ENCODE assay signal across 17 cellular contexts in genomic region chr9:105216440-105217178, GRCh38. TPM values are rescaled to one million over a fixed set of nuclear protein-coding genes. Genes with fewer than 3 reads are reported as not detected.
DNase-seq lines count a peak whose midpoint lies in the region; TF ChIP-seq lines count a peak whose summit lies in the region.
"Had no signal": no experiment of that assay in that cellular context is flagged by ENCODE, and none has a peak within 500 bp of the region (broad histone marks: within the 10 kb centered on the region; RNA-seq: fewer than 3 reads in every experiment).

No MANE protein-coding gene starts in this region.

- H3K36me3 Mint-ChIP-seq in HFFc6 (ENCODE audit: low read depth) = no peaks in the 10 kb centered on the region
- H3K36me3 Mint-ChIP-seq: memory B cell; stimulated activated effector memory CD8-positive, alpha-beta T cell treated with anti-CD3 and anti-CD28 coated beads, Interleukin-12 subunit alpha, Interleukin-12 subunit beta, amount 100 ng/mL, for 72 hours had no signal

- no peaks in the 10 kb centered on the region for H3K9me3 Mint-ChIP-seq in HFFc6
- H3K9me3 Mint-ChIP-seq: endodermal cell; memory B cell; stimulated activated effector memory CD8-positive, alpha-beta T cell treated with anti-CD3 and anti-CD28 coated beads, Interleukin-12 subunit alpha, Interleukin-12 subunit beta, amount 100 ng/mL, for 72 hours had no signal

- DNase-seq in AG10803 (ENCODE audit: low read depth) (peak; percentile 36), NCI-H1105 (lab: John Stamatoyannopoulos, UW) (peak; percentile 20), mucosa of gallbladder (ENCODE audit: low spot score) (peak; percentile 79), SIG-M5 (lab: John Stamatoyannopoulos, UW) (no peak), HFFc6 (no peak), NCI-H1048 (lab: John Stamatoyannopoulos, UW) (no peak)
- DNase-seq in stimulated activated CD8-positive, alpha-beta memory T cell treated with anti-CD3 and anti-CD28 coated beads, Interleukin-4, amount 100 ng/mL, for 48 hours = no peak
- DNase-seq: activated CD8-positive, alpha-beta memory T cell treated with anti-CD3 and anti-CD28 coated beads, Interleukin-2, amount 50 U/mL, for 48 hours; endodermal cell; H7; NCI-H1417; stimulated activated CD4-positive, alpha-beta T cell treated with anti-CD3 and anti-CD28 coated beads, Interleukin-1b, Interleukin-23, amount 100 ng/mL, for 48 hours had no signal

- peaks cover 16% of the 10 kb centered on the region; the same call in 1 of the 2 replicates for H3K4me1 Mint-ChIP-seq in HFFc6 (ENCODE audit: low read depth)
- H3K4me1 Mint-ChIP-seq: memory B cell; stimulated activated effector memory CD8-positive, alpha-beta T cell treated with anti-CD3 and anti-CD28 coated beads, Interleukin-12 subunit alpha, Interleukin-12 subunit beta, amount 100 ng/mL, for 72 hours had no signal

- H3K4me3 Mint-ChIP-seq in HFFc6 = no peak overlapping the region
- H3K4me3 Mint-ChIP-seq: endodermal cell; memory B cell; stimulated activated effector memory CD8-positive, alpha-beta T cell treated with anti-CD3 and anti-CD28 coated beads, Interleukin-12 subunit alpha, Interleukin-12 subunit beta, amount 100 ng/mL, for 72 hours had no signal

- no peak overlapping the region for H3K4me3 ChIP-seq in AG10803 (ENCODE audit: low read length)
- H3K4me3 ChIP-seq: SK-N-MC had no signal

- peak overlapping the region; percentile 61 for H3K27ac ChIP-seq in cingulate gyrus (ENCODE audit: low read depth, low read length)
- H3K27ac ChIP-seq: SK-N-MC, VCaP had no signal

- H3K27ac Mint-ChIP-seq in HFFc6 = no peak overlapping the region
- H3K27ac Mint-ChIP-seq: endodermal cell; memory B cell; stimulated activated effector memory CD8-positive, alpha-beta T cell treated with anti-CD3 and anti-CD28 coated beads, Interleukin-12 subunit alpha, Interleukin-12 subunit beta, amount 100 ng/mL, for 72 hours had no signal

- no peaks in the 10 kb centered on the region; the same call in 1 of the 2 replicates for H3K27me3 Mint-ChIP-seq in HFFc6 (ENCODE audit: insufficient read depth)

- TF ChIP-seq CTCF in AG10803 (conservative IDR thresholded peaks at IDR 0.05; ENCODE audit: low read length) (no peak), HFFc6 (IDR thresholded peaks at IDR 0.05) (no peak)

RNA-seq across cellular contexts. Expression of gene SLC44A1, which starts 27.8 kb away (rescaled TPM):
- 69.1 TPM for total RNA-seq in mucosa of gallbladder
- total RNA-seq in HFFc6 (2021; fragmentation: NEBNext Ultra II Directional; extraction: Animal tissue kit (Norgen Biotek cat#: 25700)) = 10 to 100 TPM; 46.6 to 66.3 (median 56.0) TPM

Comparison
In these comparisons a context has a peak if more than half of its experiments do, and no peak if none do; other contexts are left out.
1. DNase-seq: peak in AG10803 (single experiment), NCI-H1105 (single experiment) and mucosa of gallbladder (single experiment); none in SIG-M5 (single experiment), HFFc6 (single experiment), NCI-H1048 (single experiment) and stimulated activated CD8-positive, alpha-beta memory T cell treated with anti-CD3 and anti-CD28 coated beads, Interleukin-4, amount 100 ng/mL, for 48 hours (single experiment).